In genomic region chr2:37658682-37659081, GRCh38 we compare ENCODE assay signal across 14 cellular contexts. TPM values are rescaled to one million over a fixed set of nuclear protein-coding genes. Genes with fewer than 3 reads are reported as not detected.
A peak's percentile ranks its signal among the peaks of the same experiment; 100 is the strongest.
DNase-seq lines count a peak whose midpoint lies in the region; ATAC-seq and TF ChIP-seq lines count a peak whose summit lies in the region.
"Had no signal": no experiment of that assay in that cellular context is flagged by ENCODE, and none has a peak within 500 bp of the region (broad histone marks: within the 10 kb centered on the region; RNA-seq: fewer than 3 reads in every experiment).

No MANE protein-coding gene starts in this region.

- peaks cover 99% of the 10 kb centered on the region for H3K79me2 ChIP-seq in GM23248 (ENCODE audit: insufficient read depth)

- peaks cover 93% of the 10 kb centered on the region for H3F3A ChIP-seq in GM23248 (ENCODE audit: insufficient read depth)

- intact Hi-C loops in dendritic cell treated with granulocyte-macrophage colony-stimulating factor and Interleukin-4, amounts not matched to agents 40 ng/mL and 50 ng/mL, for 4 days (cut with micrococcal nuclease): loop anchor here (10.0 kb wide), 1 partner anchor 54 kb away; no protein-coding TSS in a partner anchor
- intact Hi-C loops in mucosa of descending colon (cut with DNase I, micrococcal nuclease): no loop called here

- H3K9me3 ChIP-seq in GM23248 (ENCODE audit: low read depth) (no peaks in the 10 kb centered on the region), mucosa of descending colon (no peaks in the 10 kb centered on the region)

- peak overlapping the region; percentile 6 for H3K27ac Mint-ChIP-seq in dendritic cell treated with granulocyte-macrophage colony-stimulating factor and Interleukin-4, amounts not matched to agents 40 ng/mL and 50 ng/mL, for 4 days
- H3K27ac Mint-ChIP-seq in natural killer cell treated with Interleukin-12 subunit alpha and Interleukin-12 subunit beta and Interleukin-15 and Interleukin-18, amount 100 ng/mL, for 72 hours: peak overlapping the region; percentile 57 to 95

- peaks cover 27% of the 10 kb centered on the region for H3K36me3 Mint-ChIP-seq in dendritic cell treated with granulocyte-macrophage colony-stimulating factor and Interleukin-4, amounts not matched to agents 40 ng/mL and 50 ng/mL, for 4 days (ENCODE audit: low read depth)
- peaks cover 5% of the 10 kb centered on the region for H3K36me3 Mint-ChIP-seq in natural killer cell treated with Interleukin-12 subunit alpha and Interleukin-12 subunit beta and Interleukin-15 and Interleukin-18, amount 100 ng/mL, for 72 hours

- H3K4me3 ChIP-seq in GM23248 (0 out of 2 replicates have a peak overlapping the region, but pooled peaks have one; percentile 20), mucosa of descending colon (no peak overlapping the region)

- peak overlapping the region; percentile 29 for H3K4me2 ChIP-seq in GM23248 (ENCODE audit: unreplicated experiment)

- DNase-seq in GM23248 (peak; percentile 0), mucosa of descending colon (no peak), NCI-H1694 (lab: John Stamatoyannopoulos, UW) (no peak), substantia nigra (lab: John Stamatoyannopoulos, UW) (no peak)
- DNase-seq in natural killer cell treated with Interleukin-12 subunit alpha and Interleukin-12 subunit beta and Interleukin-15 and Interleukin-18, amount 100 ng/mL, for 72 hours (ENCODE audit: low spot score): no peak
- DNase-seq: AML-193, amniotic stem cell, left colon, MV-4-11, NCI-H345, T-helper 9 cell had no signal

- no peaks in the 10 kb centered on the region for H3K9me2 ChIP-seq in GM23248 (ENCODE audit: insufficient read depth)

- peaks cover 77% of the 10 kb centered on the region for H3K4me1 Mint-ChIP-seq in dendritic cell treated with granulocyte-macrophage colony-stimulating factor and Interleukin-4, amounts not matched to agents 40 ng/mL and 50 ng/mL, for 4 days (ENCODE audit: low read depth)
- peaks cover 67 to 84% of the 10 kb centered on the region in 2 donors for H3K4me1 Mint-ChIP-seq in natural killer cell treated with Interleukin-12 subunit alpha and Interleukin-12 subunit beta and Interleukin-15 and Interleukin-18, amount 100 ng/mL, for 72 hours (ENCODE audit: low read depth in 2 of 2)

- H3K27me3 Mint-ChIP-seq in dendritic cell treated with granulocyte-macrophage colony-stimulating factor and Interleukin-4, amounts not matched to agents 40 ng/mL and 50 ng/mL, for 4 days: no peaks in the 10 kb centered on the region
- H3K27me3 Mint-ChIP-seq in natural killer cell treated with Interleukin-12 subunit alpha and Interleukin-12 subunit beta and Interleukin-15 and Interleukin-18, amount 100 ng/mL, for 72 hours: no peaks in the 10 kb centered on the region

- H3K9ac ChIP-seq in GM23248: no peak overlapping the region

- TF ChIP-seq CTCF in 22Rv1 (IDR thresholded peaks at IDR 0.05) (no peak), mucosa of descending colon (IDR thresholded peaks at IDR 0.05) (no peak)

- in situ Hi-C loops in GM23248 (cut with MboI): no loop called here

- no peak for ATAC-seq in natural killer cell treated with Interleukin-12 subunit alpha and Interleukin-12 subunit beta and Interleukin-15 and Interleukin-18, amount 100 ng/mL, for 72 hours
- ATAC-seq in mucosa of descending colon: no peak
- ATAC-seq in GM21717 (IDR thresholded peaks at IDR 0.05; ENCODE audit: unreplicated experiment): no peak
- ATAC-seq: left colon had no signal

- 99 to 100% methylated on average over 3 of the region's 3 CpGs for WGBS in GM23248 (ENCODE audit: low coverage in 1 of 2, low lambda C conversion rate in 2 of 2, missing lambda C conversion rate in 2 of 2), 2 experiments

- peaks cover 86% of the 10 kb centered on the region for H3K4me1 ChIP-seq in GM23248 (ENCODE audit: insufficient read depth)
- peaks cover 21% of the 10 kb centered on the region for H3K4me1 ChIP-seq in mucosa of descending colon (ENCODE audit: low read depth)

- peaks cover 88% of the 10 kb centered on the region for H3K36me3 ChIP-seq in GM23248 (ENCODE audit: low read depth)
- H3K36me3 ChIP-seq in mucosa of descending colon (ENCODE audit: low read depth): no peaks in the 10 kb centered on the region

- H2AFZ ChIP-seq in GM23248: no peak overlapping the region

- H3K27ac ChIP-seq in 22Rv1: peak overlapping the region; percentile 56; the same call in 1 of the 2 replicates
- no peak overlapping the region for H3K27ac ChIP-seq in GM23248
- no peak overlapping the region for H3K27ac ChIP-seq in substantia nigra (ENCODE audit: low read depth, low read length, poor library complexity, severe bottlenecking)

- H3K27me3 ChIP-seq in GM23248 (replicated peaks; ENCODE audit: insufficient read depth): no peaks in the 10 kb centered on the region

- peaks cover 52% of the 10 kb centered on the region for H4K20me1 ChIP-seq in GM23248 (ENCODE audit: insufficient read depth)

- H3K4me3 Mint-ChIP-seq in dendritic cell treated with granulocyte-macrophage colony-stimulating factor and Interleukin-4, amounts not matched to agents 40 ng/mL and 50 ng/mL, for 4 days: no peak overlapping the region
- H3K4me3 Mint-ChIP-seq in natural killer cell treated with Interleukin-12 subunit alpha and Interleukin-12 subunit beta and Interleukin-15 and Interleukin-18, amount 100 ng/mL, for 72 hours: peak overlapping the region; percentile 1

- H3K9me3 Mint-ChIP-seq in dendritic cell treated with granulocyte-macrophage colony-stimulating factor and Interleukin-4, amounts not matched to agents 40 ng/mL and 50 ng/mL, for 4 days: no peaks in the 10 kb centered on the region
- H3K9me3 Mint-ChIP-seq in natural killer cell treated with Interleukin-12 subunit alpha and Interleukin-12 subunit beta and Interleukin-15 and Interleukin-18, amount 100 ng/mL, for 72 hours: no peaks in the 10 kb centered on the region

RNA-seq across cellular contexts. Expression of gene CDC42EP3, which starts 12.8 kb away (rescaled TPM):
- 144 and 166 TPM in 2 replicates for total RNA-seq in GM23248 (2014; rRNA removed; shearing (Covaris generic))
- 289 and 295 TPM in 2 replicates for polyA plus RNA-seq in GM23248 (2016; fragmentation: Nextera tagmentation; extraction: Ambion mirVana)
- total RNA-seq in natural killer cell treated with Interleukin-12 subunit alpha and Interleukin-12 subunit beta and Interleukin-15 and Interleukin-18, amount 100 ng/mL, for 72 hours: 10 to 100 TPM; 36.0 to 40.1 TPM
- total RNA-seq in mucosa of descending colon: 10 to 100 TPM; 27.9 to 67.0 (median 30.1) TPM
